ENCODE assay signal across 8 cellular contexts in the genomic region with DNA sequence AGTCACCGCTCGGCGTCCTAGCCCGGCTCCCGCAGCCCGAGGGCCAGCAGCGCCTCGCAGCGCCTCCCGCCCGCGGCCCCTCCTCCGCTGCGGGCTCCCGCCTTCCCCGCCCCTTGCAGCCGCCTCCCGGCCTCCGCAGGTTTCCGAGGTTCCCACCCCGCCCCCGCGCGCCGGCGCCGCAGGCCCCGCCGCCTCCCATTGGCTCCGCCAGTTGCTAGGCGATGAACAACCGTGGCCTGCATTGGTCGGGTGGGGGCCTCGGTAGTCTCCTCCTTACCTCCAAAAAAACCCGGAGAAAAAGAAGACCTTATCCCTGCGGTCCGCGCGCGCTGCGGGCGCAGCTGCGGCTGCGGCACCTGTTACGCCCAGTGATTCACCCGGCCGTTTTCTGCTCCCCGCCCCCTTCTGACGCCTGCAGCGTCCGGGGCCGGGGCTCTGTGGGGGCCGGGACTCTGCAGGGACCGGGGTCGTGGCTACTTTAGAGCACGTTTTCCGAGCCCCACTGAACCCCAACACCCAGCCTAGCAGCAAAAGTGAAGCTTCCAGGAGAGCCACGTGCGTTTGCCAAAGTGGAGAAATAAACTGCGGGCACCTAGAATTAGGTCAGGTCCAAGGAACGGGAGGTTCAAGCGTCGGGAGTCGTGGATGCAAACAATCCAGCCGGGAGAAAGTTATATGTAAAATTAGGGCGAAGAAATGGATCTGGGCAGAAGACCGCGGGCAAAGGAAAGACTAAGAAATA. TPM values are rescaled to one million over a fixed set of nuclear protein-coding genes. Genes with fewer than 3 reads are reported as not detected.
A peak's percentile ranks its signal among the peaks of the same experiment; 100 is the strongest.
DNase-seq lines count a peak whose midpoint lies in the region; ATAC-seq and TF ChIP-seq lines count a peak whose summit lies in the region.

A gene with protein sequence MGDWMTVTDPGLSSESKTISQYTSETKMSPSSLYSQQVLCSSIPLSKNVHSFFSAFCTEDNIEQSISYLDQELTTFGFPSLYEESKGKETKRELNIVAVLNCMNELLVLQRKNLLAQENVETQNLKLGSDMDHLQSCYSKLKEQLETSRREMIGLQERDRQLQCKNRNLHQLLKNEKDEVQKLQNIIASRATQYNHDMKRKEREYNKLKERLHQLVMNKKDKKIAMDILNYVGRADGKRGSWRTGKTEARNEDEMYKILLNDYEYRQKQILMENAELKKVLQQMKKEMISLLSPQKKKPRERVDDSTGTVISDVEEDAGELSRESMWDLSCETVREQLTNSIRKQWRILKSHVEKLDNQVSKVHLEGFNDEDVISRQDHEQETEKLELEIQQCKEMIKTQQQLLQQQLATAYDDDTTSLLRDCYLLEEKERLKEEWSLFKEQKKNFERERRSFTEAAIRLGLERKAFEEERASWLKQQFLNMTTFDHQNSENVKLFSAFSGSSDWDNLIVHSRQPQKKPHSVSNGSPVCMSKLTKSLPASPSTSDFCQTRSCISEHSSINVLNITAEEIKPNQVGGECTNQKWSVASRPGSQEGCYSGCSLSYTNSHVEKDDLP (minus strand): TSS at position 65 of the 742 bp plus-strand sequence. CDS start 19,242 bp downstream, outside the sequence.

- H3K4me1 Mint-ChIP-seq in Caco-2 (ENCODE audit: low read depth, unreplicated experiment): peaks cover 17% of the 10 kb centered on the region
- H3K4me1 Mint-ChIP-seq in activated CD8-positive, alpha-beta memory T cell treated with anti-CD3 and anti-CD28 coated beads, Interleukin-2, amount 10 ng/mL, durations not matched to agents 7 days and 5 days: peaks cover 46% of the 10 kb centered on the region

- under 1% methylated on average over 60 of the region's 68 CpGs for WGBS in mesenchymal stem cell

- no peak within 1 kb of the TSS for H2BK15ac ChIP-seq in mesenchymal stem cell (ENCODE audit: low read depth, poor library complexity, severe bottlenecking)

- intact Hi-C loops in Caco-2 (cut with micrococcal nuclease; ENCODE audit: unreplicated experiment): loop anchor here (2.0 kb wide), 1 partner anchor 184 kb away; a partner anchor contains a TSS

- TF ChIP-seq CTCF in Caco-2 (IDR thresholded peaks at IDR 0.05; ENCODE audit: insufficient read depth in 1 of 2, low read depth in 1 of 2, low read length in 1 of 2, severe bottlenecking in 1 of 2, unreplicated experiment in 1 of 2): no peak

- no peaks in the 10 kb centered on the region for H3K27me3 Mint-ChIP-seq in Caco-2 (ENCODE audit: insufficient read depth, unreplicated experiment)
- H3K27me3 Mint-ChIP-seq in activated CD8-positive, alpha-beta memory T cell treated with anti-CD3 and anti-CD28 coated beads, Interleukin-2, amount 10 ng/mL, durations not matched to agents 7 days and 5 days: no peaks in the 10 kb centered on the region

- H3K4me3 ChIP-seq in Caco-2 (ENCODE audit: low read depth, low read length) (peak within 1 kb of the TSS; percentile 76), endocrine pancreas (ENCODE audit: control insufficient read depth, insufficient read depth, low read length) (peak within 1 kb of the TSS; percentile 99), mesenchymal stem cell (ENCODE audit: insufficient read depth in 1 of 2, low read depth in 1 of 2, low read length in 2 of 2) (peak within 1 kb of the TSS; percentile 83 to 96)

- no peaks in the 10 kb centered on the region for H3K9me3 Mint-ChIP-seq in Caco-2 (ENCODE audit: unreplicated experiment)
- H3K9me3 Mint-ChIP-seq in activated CD8-positive, alpha-beta memory T cell treated with anti-CD3 and anti-CD28 coated beads, Interleukin-2, amount 10 ng/mL, durations not matched to agents 7 days and 5 days (ENCODE audit: low read depth): no peaks in the 10 kb centered on the region

- peaks cover 4% of the 10 kb centered on the region for H3K79me1 ChIP-seq in mesenchymal stem cell (replicated peaks; ENCODE audit: low read length, poor library complexity, severe bottlenecking)

- H3K36me3 Mint-ChIP-seq in Caco-2 (ENCODE audit: insufficient read depth, unreplicated experiment): no peaks in the 10 kb centered on the region
- H3K36me3 Mint-ChIP-seq in activated CD8-positive, alpha-beta memory T cell treated with anti-CD3 and anti-CD28 coated beads, Interleukin-2, amount 10 ng/mL, durations not matched to agents 7 days and 5 days: peaks cover 4% of the 10 kb centered on the region

- CTCF ChIA-PET in Caco-2 (lab: Charles Lee): interaction anchor here (0.6 kb wide), 1 partner anchor 34 kb away, joined by 3 read pairs; no protein-coding TSS in a partner anchor
- CTCF ChIA-PET in activated CD8-positive, alpha-beta memory T cell treated with anti-CD3 and anti-CD28 coated beads, Interleukin-2, amount 10 ng/mL, durations not matched to agents 7 days and 5 days (lab: Charles Lee): interaction anchor here (0.5 to 1.7 kb wide), 3 partner anchors 43 to 254 kb away, joined by 3 to 4 read pairs (median 3); no protein-coding TSS in a partner anchor

- peak within 1 kb of the TSS; percentile 72 for H4K8ac ChIP-seq in mesenchymal stem cell (ENCODE audit: low read length)

- H4K91ac ChIP-seq in mesenchymal stem cell (ENCODE audit: low read length): no peak within 1 kb of the TSS

- H3K36me3 ChIP-seq in Caco-2 (ENCODE audit: control insufficient read depth, insufficient read depth, low read length): no peaks in the 10 kb centered on the region
- H3K36me3 ChIP-seq in endocrine pancreas (ENCODE audit: control insufficient read depth, insufficient read depth, low read length): no peaks in the 10 kb centered on the region
- no peaks in the 10 kb centered on the region for H3K36me3 ChIP-seq in mesenchymal stem cell (ENCODE audit: control insufficient read depth in 1 of 2, insufficient read depth in 2 of 2, low read depth in 1 of 2, low read length in 2 of 2)

- H2BK12ac ChIP-seq in mesenchymal stem cell (ENCODE audit: low read length in 2 of 2): peak within 1 kb of the TSS in 1 of 2 experiments; percentile 54

- peak within 1 kb of the TSS; percentile 81 for H3K27ac Mint-ChIP-seq in Caco-2 (ENCODE audit: unreplicated experiment)
- H3K27ac Mint-ChIP-seq in activated CD8-positive, alpha-beta memory T cell treated with anti-CD3 and anti-CD28 coated beads, Interleukin-2, amount 10 ng/mL, durations not matched to agents 7 days and 5 days: peak within 1 kb of the TSS; percentile 89

- H3K9me3 ChIP-seq in Caco-2 (no peaks in the 10 kb centered on the region), endocrine pancreas (ENCODE audit: control insufficient read depth, low read length) (no peaks in the 10 kb centered on the region), mesenchymal stem cell (ENCODE audit: control insufficient read depth, low read length) (no peaks in the 10 kb centered on the region)

- peak within 1 kb of the TSS in 1 of 2 experiments; percentile 70 for H3K23ac ChIP-seq in mesenchymal stem cell (ENCODE audit: low read length in 2 of 2)

- H3K4me2 ChIP-seq in mesenchymal stem cell (ENCODE audit: low read length, poor library complexity, severe bottlenecking): peak within 1 kb of the TSS; percentile 99

- no peak within 1 kb of the TSS for H2BK5ac ChIP-seq in mesenchymal stem cell (ENCODE audit: low read depth, low read length, poor library complexity, severe bottlenecking)

- H3K27ac ChIP-seq in mesenchymal stem cell (ENCODE audit: low read length, poor library complexity, severe bottlenecking): no peak within 1 kb of the TSS

- H2AK5ac ChIP-seq in mesenchymal stem cell (ENCODE audit: low read length, severe bottlenecking): no peak within 1 kb of the TSS

- POLR2A ChIA-PET in Caco-2 (lab: Charles Lee): no interaction called here

- H3K18ac ChIP-seq in mesenchymal stem cell (ENCODE audit: low read depth in 1 of 2, low read length in 2 of 2): peak within 1 kb of the TSS; percentile 77 to 80

- H3K4me1 ChIP-seq in Caco-2 (peaks cover 6% of the 10 kb centered on the region), endocrine pancreas (ENCODE audit: control insufficient read depth, insufficient read depth, low read length) (peaks cover 14% of the 10 kb centered on the region), mesenchymal stem cell (ENCODE audit: control insufficient read depth, insufficient read depth, low read depth, low read length) (no peaks in the 10 kb centered on the region)

- peak; percentile 90 for ATAC-seq in GM21390 (IDR thresholded peaks at IDR 0.05; ENCODE audit: unreplicated experiment)
- ATAC-seq in activated CD8-positive, alpha-beta memory T cell treated with anti-CD3 and anti-CD28 coated beads, Interleukin-2, amount 10 ng/mL, durations not matched to agents 7 days and 5 days: peak; percentile 85

- H3K14ac ChIP-seq in mesenchymal stem cell (ENCODE audit: low read length in 2 of 2): peak within 1 kb of the TSS in 1 of 2 experiments; percentile 58

- H3K4me3 Mint-ChIP-seq in Caco-2 (ENCODE audit: unreplicated experiment): peak within 1 kb of the TSS; percentile 86
- peak within 1 kb of the TSS; percentile 83 for H3K4me3 Mint-ChIP-seq in activated CD8-positive, alpha-beta memory T cell treated with anti-CD3 and anti-CD28 coated beads, Interleukin-2, amount 10 ng/mL, durations not matched to agents 7 days and 5 days

- H3K9ac ChIP-seq in endocrine pancreas (ENCODE audit: control insufficient read depth, insufficient read depth, low read length) (peak within 1 kb of the TSS; percentile 91), mesenchymal stem cell (ENCODE audit: low read length) (peak within 1 kb of the TSS; percentile 83)

- peak within 1 kb of the TSS; percentile 50 to 54 for H3K4ac ChIP-seq in mesenchymal stem cell (ENCODE audit: low read depth in 1 of 2, low read length in 2 of 2)

- H2BK120ac ChIP-seq in mesenchymal stem cell (ENCODE audit: low read depth, low read length): peak within 1 kb of the TSS; percentile 89

- H3K27me3 ChIP-seq in Caco-2 (replicated peaks; ENCODE audit: control insufficient read depth, insufficient read depth, low read length): no peaks in the 10 kb centered on the region
- H3K27me3 ChIP-seq in endocrine pancreas (ENCODE audit: control insufficient read depth, insufficient read depth, low read length): no peaks in the 10 kb centered on the region
- H3K27me3 ChIP-seq in mesenchymal stem cell (ENCODE audit: control insufficient read depth in 1 of 2, insufficient read depth in 1 of 2, low read length in 2 of 2): no peaks in the 10 kb centered on the region

- peak within 1 kb of the TSS; percentile 97 for H2AFZ ChIP-seq in mesenchymal stem cell (ENCODE audit: low read depth, low read length)

- BruUV-seq in Caco-2 (replicated peaks; lab: Mats Ljungman, UMichigan): no TSS peak

- DNase-seq in Caco-2 (peak; percentile 97), HUDEP-2 (lab: John Stamatoyannopoulos, UW; ENCODE audit: unreplicated experiment in 76 of 76) (peak; percentile 57 to 99 (median 96)), NOMO-1 treated with dmso at 0.1 percent for 144 hours (lab: John Stamatoyannopoulos, UW; ENCODE audit: unreplicated experiment) (peak; percentile 91), mesenchymal stem cell (peak; percentile 96)
- DNase-seq in activated CD8-positive, alpha-beta memory T cell treated with anti-CD3 and anti-CD28 coated beads, Interleukin-2, amount 10 ng/mL, durations not matched to agents 7 days and 5 days: peak; percentile 99
- peak; percentile 98 for DNase-seq in stimulated activated CD8-positive, alpha-beta memory T cell treated with anti-CD3 and anti-CD28 coated beads, Interleukin-12 subunit alpha, Interleukin-12 subunit beta, amount 100 ng/mL, for 24 hours (ENCODE audit: extremely low read depth)

RNA-seq across cellular contexts. Expression of the gene that starts here (rescaled TPM):
- total RNA-seq in Caco-2 (2022): 12.7 and 15.3 TPM in 2 replicates
- 10 to 100 TPM; 14.1 to 14.5 TPM for total RNA-seq in activated CD8-positive, alpha-beta memory T cell treated with anti-CD3 and anti-CD28 coated beads, Interleukin-2, amount 10 ng/mL, durations not matched to agents 7 days and 5 days
- polyA plus RNA-seq in mesenchymal stem cell (2013, experiment 1 of 2): 5.5 TPM
- 5.8 TPM for polyA plus RNA-seq in mesenchymal stem cell (2013, experiment 2 of 2)
